Comparison of ENCODE assay signal across 16 cellular contexts in the genomic region with DNA sequence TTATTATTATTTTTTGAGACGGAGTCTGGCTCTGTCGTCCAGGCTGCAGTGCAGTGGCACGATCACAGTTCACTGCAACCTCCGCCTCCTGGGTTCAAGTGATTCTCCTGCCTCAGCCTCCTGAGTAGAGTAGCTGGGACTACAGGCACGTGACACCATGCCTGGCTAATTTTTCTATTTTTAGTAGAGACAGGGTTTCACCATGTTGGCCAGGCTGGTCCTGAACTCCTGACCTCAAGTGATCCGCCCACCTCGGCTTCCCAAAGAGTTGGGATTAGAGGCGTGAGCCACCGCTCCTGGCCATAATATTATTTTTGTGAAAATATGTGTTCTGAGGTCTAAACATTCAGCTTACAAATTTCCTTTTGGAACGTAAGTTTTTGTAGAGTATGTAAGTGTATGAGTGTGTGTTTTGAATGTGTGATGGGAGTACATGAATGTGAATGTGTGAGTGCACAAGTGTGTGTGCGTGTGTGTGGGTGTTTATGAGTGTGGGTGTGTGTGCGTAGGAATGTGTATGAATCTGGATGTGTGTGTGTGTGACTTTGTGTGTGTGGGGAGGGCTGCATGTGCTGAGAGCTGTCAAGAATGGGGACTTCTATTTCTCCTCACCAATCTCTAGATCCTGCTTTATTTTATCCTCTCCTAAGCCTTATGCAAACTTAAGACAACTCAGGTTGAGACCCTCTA. TPM values are rescaled to one million over a fixed set of nuclear protein-coding genes. Genes with fewer than 3 reads are reported as not detected.
DNase-seq lines count a peak whose midpoint lies in the region; ATAC-seq and TF ChIP-seq lines count a peak whose summit lies in the region.
"Had no signal": no experiment of that assay in that cellular context is flagged by ENCODE, and none has a peak within 500 bp of the region (broad histone marks: within the 10 kb centered on the region; RNA-seq: fewer than 3 reads in every experiment).

No MANE protein-coding gene starts in this region.

- H3K4me3 ChIP-seq in liver (ENCODE audit: low read depth in 1 of 3, low read length in 3 of 3) (no peak overlapping the region), skeletal muscle tissue (ENCODE audit: low read length in 3 of 3) (no peak overlapping the region)
- H3K4me3 ChIP-seq: BLaER1 treated with 17β-estradiol and CSF1 and Interleukin-3, amounts not matched to agents 10 nM and 100 nM; Peyer's patch had no signal

- no peak for DNase-seq in activated CD4-positive, alpha-beta memory T cell treated with anti-CD3 and anti-CD28 coated beads, Interleukin-2, amount 10 ng/mL, durations not matched to agents 7 days and 5 days
- no peak for DNase-seq in activated CD4-positive, alpha-beta memory T cell treated with anti-CD3 and anti-CD28 coated beads for 36 hours
- DNase-seq in RWPE1 (ENCODE audit: low spot score) (no peak), WTC11 (ENCODE audit: low spot score) (no peak), NCI-H82 (lab: John Stamatoyannopoulos, UW) (no peak)
- DNase-seq: COR-L47, MM.1S, NCI-H1105 treated with DMSO at 0.1 percent for 48 hours, NCI-H187 treated with DMSO at 0.1 percent for 48 hours, SIG-M5 had no signal

- H3K4me3 Mint-ChIP-seq in activated CD4-positive, alpha-beta memory T cell treated with anti-CD3 and anti-CD28 coated beads, Interleukin-2, amount 10 ng/mL, durations not matched to agents 7 days and 5 days, result no peak overlapping the region
- H3K4me3 Mint-ChIP-seq in activated CD4-positive, alpha-beta memory T cell treated with anti-CD3 and anti-CD28 coated beads for 36 hours, result no peak overlapping the region
- H3K4me3 Mint-ChIP-seq in WTC11, result no peak overlapping the region

- H3K27me3 ChIP-seq in liver (ENCODE audit: control insufficient read depth in 4 of 4, insufficient read depth in 4 of 4, low read length in 3 of 4) (no peaks in the 10 kb centered on the region), skeletal muscle tissue (ENCODE audit: control insufficient read depth in 3 of 3, insufficient read depth in 3 of 3, low read length in 3 of 3) (no peaks in the 10 kb centered on the region)
- H3K27me3 ChIP-seq: Peyer's patch had no signal

- H3K4me1 ChIP-seq in liver (ENCODE audit: control insufficient read depth in 4 of 4, insufficient read depth in 4 of 4, low read length in 3 of 4), result peaks cover 6 to 27% (median 20%) of the 10 kb centered on the region in 4 donors
- H3K4me1 ChIP-seq in skeletal muscle tissue (ENCODE audit: control insufficient read depth in 3 of 3, insufficient read depth in 3 of 3, low read length in 3 of 3), result peaks cover 8 to 12% (median 10%) of the 10 kb centered on the region in 3 donors

- intact Hi-C loops in activated CD4-positive, alpha-beta memory T cell treated with anti-CD3 and anti-CD28 coated beads for 36 hours (cut with micrococcal nuclease), result loop anchor here (2.0 to 10.0 kb wide), 6 partner anchors 77 to 712 kb away; partner anchors contain the start of genes NOCT and SCOC

- WGBS in liver, result 73% methylated on average over 12 of the region's 12 CpGs

- H3K27ac Mint-ChIP-seq in activated CD4-positive, alpha-beta memory T cell treated with anti-CD3 and anti-CD28 coated beads, Interleukin-2, amount 10 ng/mL, durations not matched to agents 7 days and 5 days, result peak overlapping the region; percentile 2
- H3K27ac Mint-ChIP-seq in activated CD4-positive, alpha-beta memory T cell treated with anti-CD3 and anti-CD28 coated beads for 36 hours, result no peak overlapping the region
- H3K27ac Mint-ChIP-seq in WTC11, result no peak overlapping the region

- H3K9me3 ChIP-seq in liver (ENCODE audit: control insufficient read depth in 4 of 4, low read length in 3 of 4) (no peaks in the 10 kb centered on the region), skeletal muscle tissue (ENCODE audit: control insufficient read depth in 3 of 3, low read length in 3 of 3) (no peaks in the 10 kb centered on the region)
- H3K9me3 ChIP-seq: BLaER1 treated with 17β-estradiol and CSF1 and Interleukin-3, amounts not matched to agents 10 nM and 100 nM; Peyer's patch had no signal

- no peak for TF ChIP-seq RAD21 in liver (IDR thresholded peaks at IDR 0.05)

- H3K9me3 Mint-ChIP-seq in activated CD4-positive, alpha-beta memory T cell treated with anti-CD3 and anti-CD28 coated beads, Interleukin-2, amount 10 ng/mL, durations not matched to agents 7 days and 5 days, result no peaks in the 10 kb centered on the region
- no peaks in the 10 kb centered on the region for H3K9me3 Mint-ChIP-seq in activated CD4-positive, alpha-beta memory T cell treated with anti-CD3 and anti-CD28 coated beads for 36 hours
- no peaks in the 10 kb centered on the region for H3K9me3 Mint-ChIP-seq in WTC11

- H3K36me3 ChIP-seq in liver (ENCODE audit: control insufficient read depth in 4 of 4, insufficient read depth in 3 of 4, low read depth in 1 of 4, low read length in 3 of 4) (no peaks in the 10 kb centered on the region), skeletal muscle tissue (ENCODE audit: control insufficient read depth in 3 of 3, insufficient read depth in 3 of 3, low read length in 3 of 3) (no peaks in the 10 kb centered on the region)
- H3K36me3 ChIP-seq: BLaER1 treated with 17β-estradiol and CSF1 and Interleukin-3, amounts not matched to agents 10 nM and 100 nM; Peyer's patch had no signal

- ATAC-seq in WTC11, result no peak
- no peak for ATAC-seq in HG03521 (IDR thresholded peaks at IDR 0.05; ENCODE audit: unreplicated experiment)
- ATAC-seq: HCT116 had no signal

- no peak overlapping the region for H3K9ac ChIP-seq in liver (ENCODE audit: low read depth in 1 of 2, low read length in 2 of 2)
- no peak overlapping the region for H3K9ac ChIP-seq in skeletal muscle tissue (ENCODE audit: low read depth in 1 of 3, low read length in 3 of 3)
- H3K9ac ChIP-seq: BLaER1 treated with 17β-estradiol and CSF1 and Interleukin-3, amounts not matched to agents 10 nM and 100 nM had no signal

- POLR2A ChIA-PET in activated CD4-positive, alpha-beta memory T cell treated with anti-CD3 and anti-CD28 coated beads, Interleukin-2, amount 10 ng/mL, durations not matched to agents 7 days and 5 days (lab: Charles Lee), result no interaction called here
- POLR2A ChIA-PET in activated CD4-positive, alpha-beta memory T cell treated with anti-CD3 and anti-CD28 coated beads for 36 hours (lab: Charles Lee), result no interaction called here
- POLR2A ChIA-PET in RWPE1 (lab: Yijun Ruan, JAX; ENCODE audit: low non-redundant PET) (no interaction called here), WTC11 (lab: Charles Lee) (no interaction called here)

- peak overlapping the region; percentile 96; the same call in 1 of the 2 replicates for H3K27ac ChIP-seq in RWPE1
- H3K27ac ChIP-seq in liver (ENCODE audit: low read depth in 1 of 2, low read length in 2 of 2), result peak overlapping the region; percentile 52 to 57
- peak overlapping the region; percentile 65 for H3K27ac ChIP-seq in skeletal muscle tissue (ENCODE audit: low read depth, low read length)

- CTCF ChIA-PET in activated CD4-positive, alpha-beta memory T cell treated with anti-CD3 and anti-CD28 coated beads, Interleukin-2, amount 10 ng/mL, durations not matched to agents 7 days and 5 days (lab: Charles Lee), result interaction anchor here (1.1 kb wide), 1 partner anchor 45 kb away, joined by 3 read pairs; no protein-coding TSS in a partner anchor
- CTCF ChIA-PET in activated CD4-positive, alpha-beta memory T cell treated with anti-CD3 and anti-CD28 coated beads for 36 hours (lab: Charles Lee), result interaction anchor here (0.8 to 3.8 kb wide), 3 partner anchors 9 to 700 kb away, joined by 3 to 10 read pairs (median 5); no protein-coding TSS in a partner anchor
- CTCF ChIA-PET in RWPE1 (lab: Yijun Ruan, JAX) (interaction anchor here (0.5 to 1.5 kb wide), 2 partner anchors 56 to 111 kb away, joined by 3 to 5 read pairs; no protein-coding TSS in a partner anchor), WTC11 (lab: Charles Lee) (interaction anchor here (0.8 kb wide), 1 partner anchor 39 kb away, joined by 4 read pairs; no protein-coding TSS in a partner anchor)

- H3K4me1 Mint-ChIP-seq in activated CD4-positive, alpha-beta memory T cell treated with anti-CD3 and anti-CD28 coated beads, Interleukin-2, amount 10 ng/mL, durations not matched to agents 7 days and 5 days, result peaks cover 40% of the 10 kb centered on the region
- peaks cover 28% of the 10 kb centered on the region for H3K4me1 Mint-ChIP-seq in activated CD4-positive, alpha-beta memory T cell treated with anti-CD3 and anti-CD28 coated beads for 36 hours (ENCODE audit: low read depth)
- H3K4me1 Mint-ChIP-seq in WTC11, result peaks cover 20% of the 10 kb centered on the region

- TF ChIP-seq CTCF in RWPE1 (conservative IDR thresholded peaks at IDR 0.05; ENCODE audit: low read depth), result no peak
- TF ChIP-seq CTCF in liver (IDR thresholded peaks at IDR 0.05; ENCODE audit: low read depth, low read length, missing input control), result no peak
- no peak for TF ChIP-seq CTCF in WTC11 (IDR thresholded peaks at IDR 0.05)

- H3K36me3 Mint-ChIP-seq in activated CD4-positive, alpha-beta memory T cell treated with anti-CD3 and anti-CD28 coated beads, Interleukin-2, amount 10 ng/mL, durations not matched to agents 7 days and 5 days (ENCODE audit: low read depth), result peaks cover 2% of the 10 kb centered on the region
- H3K36me3 Mint-ChIP-seq in activated CD4-positive, alpha-beta memory T cell treated with anti-CD3 and anti-CD28 coated beads for 36 hours, result no peaks in the 10 kb centered on the region
- no peaks in the 10 kb centered on the region for H3K36me3 Mint-ChIP-seq in WTC11

- H3K27me3 Mint-ChIP-seq in activated CD4-positive, alpha-beta memory T cell treated with anti-CD3 and anti-CD28 coated beads, Interleukin-2, amount 10 ng/mL, durations not matched to agents 7 days and 5 days, result peaks cover 4% of the 10 kb centered on the region
- peaks cover 2% of the 10 kb centered on the region for H3K27me3 Mint-ChIP-seq in activated CD4-positive, alpha-beta memory T cell treated with anti-CD3 and anti-CD28 coated beads for 36 hours
- peaks cover 5% of the 10 kb centered on the region; the same call in 1 of the 2 replicates for H3K27me3 Mint-ChIP-seq in WTC11 (ENCODE audit: low read depth)

TF ChIP-seq in liver, 16 proteins besides CTCF, POLR2A, EP300 and RAD21 (continues in another document):
- TF ChIP-seq MAX (IDR thresholded peaks at IDR 0.05) (no peak), HNF4G (IDR thresholded peaks at IDR 0.05) (no peak)

TF ChIP-seq in WTC11, 78 proteins besides CTCF, POLR2A, EP300 and RAD21 (continues in another document):
- TF ChIP-seq ZNF317 (CRISPR knock-in tag; IDR thresholded peaks at IDR 0.05; ENCODE audit: borderline replicate concordance, low read depth) (no peak), ELF4 (CRISPR knock-in tag; IDR thresholded peaks at IDR 0.05; ENCODE audit: low read depth) (no peak)

RNA-seq across cellular contexts. Expression of gene MGST2, which starts 5.7 kb away (rescaled TPM):
- total RNA-seq in activated CD4-positive, alpha-beta memory T cell treated with anti-CD3 and anti-CD28 coated beads, Interleukin-2, amount 10 ng/mL, durations not matched to agents 7 days and 5 days, result 10 to 100 TPM; 24.5 to 27.9 TPM
- total RNA-seq in activated CD4-positive, alpha-beta memory T cell treated with anti-CD3 and anti-CD28 coated beads for 36 hours, result 10 to 100 TPM in 1 of 2 experiments, 1 to 10 TPM in 1; 8.7 to 10.1 TPM
- total RNA-seq in liver (10 to 100 TPM; 69.6 to 79.1 TPM), skeletal muscle tissue (37.6 TPM), WTC11 (2021) (13.6 to 14.9 TPM (median 14.8 TPM) in 3 replicates)
- 100 to 1,000 TPM; 102 to 170 TPM for polyA plus RNA-seq in liver
